ENCODE assay signal across 1 cellular context in the genomic region with DNA sequence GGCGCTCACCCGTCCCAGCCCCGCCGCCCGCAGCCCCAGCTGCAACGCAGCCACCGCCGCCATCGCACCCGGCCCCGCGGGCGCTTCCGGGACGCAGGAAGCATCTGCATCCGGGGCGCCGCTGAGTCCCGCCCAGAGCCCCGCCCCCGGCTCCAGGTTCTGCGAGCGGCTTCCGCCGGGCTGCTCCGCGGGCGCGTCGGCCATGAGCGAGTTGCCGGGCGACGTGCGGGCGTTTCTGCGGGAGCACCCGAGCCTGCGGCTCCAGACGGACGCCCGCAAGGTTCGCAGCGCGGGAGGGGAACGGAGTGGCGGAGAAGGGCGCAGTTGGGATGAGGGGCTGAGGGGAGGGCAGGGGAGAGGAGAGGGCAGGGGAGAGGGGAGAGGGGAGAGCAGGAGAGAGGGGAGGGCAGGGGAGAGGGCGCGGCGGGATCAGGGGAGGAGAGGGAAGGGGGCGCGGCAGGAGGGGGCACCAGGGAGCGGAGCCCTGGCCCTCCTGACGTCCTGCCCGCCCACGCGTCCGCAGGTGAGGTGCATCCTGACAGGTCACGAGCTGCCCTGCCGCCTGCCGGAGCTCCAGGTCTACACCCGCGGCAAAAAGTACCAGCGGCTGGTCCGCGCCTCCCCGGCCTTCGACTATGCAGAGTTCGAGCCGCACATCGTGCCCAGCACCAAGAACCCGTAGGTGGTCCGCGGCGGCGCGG.
TF ChIP-seq lines count a peak whose summit lies in the region.

A gene with protein sequence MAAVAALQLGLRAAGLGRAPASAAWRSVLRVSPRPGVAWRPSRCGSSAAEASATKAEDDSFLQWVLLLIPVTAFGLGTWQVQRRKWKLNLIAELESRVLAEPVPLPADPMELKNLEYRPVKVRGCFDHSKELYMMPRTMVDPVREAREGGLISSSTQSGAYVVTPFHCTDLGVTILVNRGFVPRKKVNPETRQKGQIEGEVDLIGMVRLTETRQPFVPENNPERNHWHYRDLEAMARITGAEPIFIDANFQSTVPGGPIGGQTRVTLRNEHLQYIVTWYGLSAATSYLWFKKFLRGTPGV (minus strand): TSS at position 97 of the 701 bp plus-strand sequence. CDS start 34 bp downstream, at position 63.
A gene (plus strand): TSS at position 160 of the 701 bp plus-strand sequence. CDS start 43 bp downstream, at position 203.

TF ChIP-seq in HepG2, 621 proteins besides CTCF, POLR2A, EP300 and RAD21 (continues in another document):
- TF ChIP-seq, protein P1, sequence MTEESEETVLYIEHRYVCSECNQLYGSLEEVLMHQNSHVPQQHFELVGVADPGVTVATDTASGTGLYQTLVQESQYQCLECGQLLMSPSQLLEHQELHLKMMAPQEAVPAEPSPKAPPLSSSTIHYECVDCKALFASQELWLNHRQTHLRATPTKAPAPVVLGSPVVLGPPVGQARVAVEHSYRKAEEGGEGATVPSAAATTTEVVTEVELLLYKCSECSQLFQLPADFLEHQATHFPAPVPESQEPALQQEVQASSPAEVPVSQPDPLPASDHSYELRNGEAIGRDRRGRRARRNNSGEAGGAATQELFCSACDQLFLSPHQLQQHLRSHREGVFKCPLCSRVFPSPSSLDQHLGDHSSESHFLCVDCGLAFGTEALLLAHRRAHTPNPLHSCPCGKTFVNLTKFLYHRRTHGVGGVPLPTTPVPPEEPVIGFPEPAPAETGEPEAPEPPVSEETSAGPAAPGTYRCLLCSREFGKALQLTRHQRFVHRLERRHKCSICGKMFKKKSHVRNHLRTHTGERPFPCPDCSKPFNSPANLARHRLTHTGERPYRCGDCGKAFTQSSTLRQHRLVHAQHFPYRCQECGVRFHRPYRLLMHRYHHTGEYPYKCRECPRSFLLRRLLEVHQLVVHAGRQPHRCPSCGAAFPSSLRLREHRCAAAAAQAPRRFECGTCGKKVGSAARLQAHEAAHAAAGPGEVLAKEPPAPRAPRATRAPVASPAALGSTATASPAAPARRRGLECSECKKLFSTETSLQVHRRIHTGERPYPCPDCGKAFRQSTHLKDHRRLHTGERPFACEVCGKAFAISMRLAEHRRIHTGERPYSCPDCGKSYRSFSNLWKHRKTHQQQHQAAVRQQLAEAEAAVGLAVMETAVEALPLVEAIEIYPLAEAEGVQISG (CRISPR knock-in tag; IDR thresholded peaks at IDR 0.05): peak; percentile 58; the same call in 1 of the 2 replicates
- 0 out of 2 replicates have a peak, but pooled peaks have one; percentile 40 for TF ChIP-seq ZMAT3 (CRISPR knock-in tag; conservative IDR thresholded peaks at IDR 0.05)
- peak; percentile 90 for TF ChIP-seq GATAD1 (CRISPR knock-in tag; IDR thresholded peaks at IDR 0.05)
- no peak for TF ChIP-seq ZNF550 (CRISPR knock-in tag; IDR thresholded peaks at IDR 0.05; ENCODE audit: borderline replicate concordance)
- TF ChIP-seq, protein P2, sequence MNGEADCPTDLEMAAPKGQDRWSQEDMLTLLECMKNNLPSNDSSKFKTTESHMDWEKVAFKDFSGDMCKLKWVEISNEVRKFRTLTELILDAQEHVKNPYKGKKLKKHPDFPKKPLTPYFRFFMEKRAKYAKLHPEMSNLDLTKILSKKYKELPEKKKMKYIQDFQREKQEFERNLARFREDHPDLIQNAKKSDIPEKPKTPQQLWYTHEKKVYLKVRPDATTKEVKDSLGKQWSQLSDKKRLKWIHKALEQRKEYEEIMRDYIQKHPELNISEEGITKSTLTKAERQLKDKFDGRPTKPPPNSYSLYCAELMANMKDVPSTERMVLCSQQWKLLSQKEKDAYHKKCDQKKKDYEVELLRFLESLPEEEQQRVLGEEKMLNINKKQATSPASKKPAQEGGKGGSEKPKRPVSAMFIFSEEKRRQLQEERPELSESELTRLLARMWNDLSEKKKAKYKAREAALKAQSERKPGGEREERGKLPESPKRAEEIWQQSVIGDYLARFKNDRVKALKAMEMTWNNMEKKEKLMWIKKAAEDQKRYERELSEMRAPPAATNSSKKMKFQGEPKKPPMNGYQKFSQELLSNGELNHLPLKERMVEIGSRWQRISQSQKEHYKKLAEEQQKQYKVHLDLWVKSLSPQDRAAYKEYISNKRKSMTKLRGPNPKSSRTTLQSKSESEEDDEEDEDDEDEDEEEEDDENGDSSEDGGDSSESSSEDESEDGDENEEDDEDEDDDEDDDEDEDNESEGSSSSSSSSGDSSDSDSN (CRISPR knock-in tag; IDR thresholded peaks at IDR 0.05): peak; percentile 53
- TF ChIP-seq ZNF556 (CRISPR knock-in tag; IDR thresholded peaks at IDR 0.05; ENCODE audit: borderline replicate concordance): 0 out of 2 replicates have a peak, but pooled peaks have one; percentile 16
- TF ChIP-seq, protein P3, sequence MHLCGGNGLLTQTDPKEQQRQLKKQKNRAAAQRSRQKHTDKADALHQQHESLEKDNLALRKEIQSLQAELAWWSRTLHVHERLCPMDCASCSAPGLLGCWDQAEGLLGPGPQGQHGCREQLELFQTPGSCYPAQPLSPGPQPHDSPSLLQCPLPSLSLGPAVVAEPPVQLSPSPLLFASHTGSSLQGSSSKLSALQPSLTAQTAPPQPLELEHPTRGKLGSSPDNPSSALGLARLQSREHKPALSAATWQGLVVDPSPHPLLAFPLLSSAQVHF (CRISPR knock-in tag; IDR thresholded peaks at IDR 0.05): no peak
- TF ChIP-seq LCORL (IDR thresholded peaks at IDR 0.05): no peak
- TF ChIP-seq LCORL (CRISPR knock-in tag; IDR thresholded peaks at IDR 0.05): peak; percentile 47; the same call in 1 of the 2 replicates
- no peak for TF ChIP-seq SMAD9 (CRISPR knock-in tag; IDR thresholded peaks at IDR 0.05)
- peak; percentile 87 for TF ChIP-seq THAP11 (CRISPR knock-in tag; IDR thresholded peaks at IDR 0.05)
- TF ChIP-seq ZMYM4 (CRISPR knock-in tag; IDR thresholded peaks at IDR 0.05): peak; percentile 30; the same call in 1 of the 2 replicates
- TF ChIP-seq, protein P4, sequence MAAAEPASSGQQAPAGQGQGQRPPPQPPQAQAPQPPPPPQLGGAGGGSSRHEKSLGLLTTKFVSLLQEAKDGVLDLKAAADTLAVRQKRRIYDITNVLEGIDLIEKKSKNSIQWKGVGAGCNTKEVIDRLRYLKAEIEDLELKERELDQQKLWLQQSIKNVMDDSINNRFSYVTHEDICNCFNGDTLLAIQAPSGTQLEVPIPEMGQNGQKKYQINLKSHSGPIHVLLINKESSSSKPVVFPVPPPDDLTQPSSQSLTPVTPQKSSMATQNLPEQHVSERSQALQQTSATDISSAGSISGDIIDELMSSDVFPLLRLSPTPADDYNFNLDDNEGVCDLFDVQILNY (CRISPR knock-in tag; conservative IDR thresholded peaks at IDR 0.05): no peak
- TF ChIP-seq, protein P5, sequence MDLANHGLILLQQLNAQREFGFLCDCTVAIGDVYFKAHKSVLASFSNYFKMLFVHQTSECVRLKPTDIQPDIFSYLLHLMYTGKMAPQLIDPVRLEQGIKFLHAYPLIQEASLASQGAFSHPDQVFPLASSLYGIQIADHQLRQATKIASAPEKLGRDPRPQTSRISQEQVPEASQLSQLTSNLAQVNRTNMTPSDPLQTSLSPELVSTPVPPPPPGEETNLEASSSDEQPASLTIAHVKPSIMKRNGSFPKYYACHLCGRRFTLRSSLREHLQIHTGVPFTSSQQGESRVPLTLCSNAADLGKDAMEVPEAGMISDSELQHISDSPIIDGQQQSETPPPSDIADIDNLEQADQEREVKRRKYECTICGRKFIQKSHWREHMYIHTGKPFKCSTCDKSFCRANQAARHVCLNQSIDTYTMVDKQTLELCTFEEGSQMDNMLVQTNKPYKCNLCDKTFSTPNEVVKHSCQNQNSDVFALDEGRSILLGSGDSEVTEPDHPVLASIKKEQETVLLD (CRISPR knock-in tag; IDR thresholded peaks at IDR 0.05; ENCODE audit: low read depth): no peak
- no peak for TF ChIP-seq SRSF9 (IDR thresholded peaks at IDR 0.05; ENCODE audit: borderline replicate concordance, insufficient read depth, low read depth, low read length, poor library complexity, severe bottlenecking)
- TF ChIP-seq KAT7 (CRISPR knock-in tag; IDR thresholded peaks at IDR 0.05; ENCODE audit: borderline replicate concordance): 0 out of 2 replicates have a peak, but pooled peaks have one; percentile 65
- TF ChIP-seq, protein P6, sequence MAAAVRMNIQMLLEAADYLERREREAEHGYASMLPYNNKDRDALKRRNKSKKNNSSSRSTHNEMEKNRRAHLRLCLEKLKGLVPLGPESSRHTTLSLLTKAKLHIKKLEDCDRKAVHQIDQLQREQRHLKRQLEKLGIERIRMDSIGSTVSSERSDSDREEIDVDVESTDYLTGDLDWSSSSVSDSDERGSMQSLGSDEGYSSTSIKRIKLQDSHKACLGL (CRISPR knock-in tag; IDR thresholded peaks at IDR 0.05): peak; percentile 16; the same call in 1 of the 2 replicates
- TF ChIP-seq NFKB2 (CRISPR knock-in tag; IDR thresholded peaks at IDR 0.05; ENCODE audit: borderline replicate concordance): peak; percentile 25; the same call in 1 of the 2 replicates
- TF ChIP-seq GABPB1 (CRISPR knock-in tag; IDR thresholded peaks at IDR 0.05): peak; percentile 93
- TF ChIP-seq, protein P7, sequence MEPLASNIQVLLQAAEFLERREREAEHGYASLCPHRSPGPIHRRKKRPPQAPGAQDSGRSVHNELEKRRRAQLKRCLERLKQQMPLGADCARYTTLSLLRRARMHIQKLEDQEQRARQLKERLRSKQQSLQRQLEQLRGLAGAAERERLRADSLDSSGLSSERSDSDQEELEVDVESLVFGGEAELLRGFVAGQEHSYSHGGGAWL (CRISPR knock-in tag; IDR thresholded peaks at IDR 0.05): peak; percentile 16; the same call in 1 of the 2 replicates
- TF ChIP-seq MBD4 (IDR thresholded peaks at IDR 0.05; ENCODE audit: borderline replicate concordance, low read length): no peak
- TF ChIP-seq ZNF724P (CRISPR knock-in tag; IDR thresholded peaks at IDR 0.05; ENCODE audit: borderline replicate concordance): peak; percentile 41; the same call in 1 of the 2 replicates
- TF ChIP-seq, protein P8, sequence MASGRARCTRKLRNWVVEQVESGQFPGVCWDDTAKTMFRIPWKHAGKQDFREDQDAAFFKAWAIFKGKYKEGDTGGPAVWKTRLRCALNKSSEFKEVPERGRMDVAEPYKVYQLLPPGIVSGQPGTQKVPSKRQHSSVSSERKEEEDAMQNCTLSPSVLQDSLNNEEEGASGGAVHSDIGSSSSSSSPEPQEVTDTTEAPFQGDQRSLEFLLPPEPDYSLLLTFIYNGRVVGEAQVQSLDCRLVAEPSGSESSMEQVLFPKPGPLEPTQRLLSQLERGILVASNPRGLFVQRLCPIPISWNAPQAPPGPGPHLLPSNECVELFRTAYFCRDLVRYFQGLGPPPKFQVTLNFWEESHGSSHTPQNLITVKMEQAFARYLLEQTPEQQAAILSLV (CRISPR knock-in tag; IDR thresholded peaks at IDR 0.05; ENCODE audit: borderline replicate concordance): peak; percentile 33; the same call in 1 of the 2 replicates
- TF ChIP-seq, protein P9, sequence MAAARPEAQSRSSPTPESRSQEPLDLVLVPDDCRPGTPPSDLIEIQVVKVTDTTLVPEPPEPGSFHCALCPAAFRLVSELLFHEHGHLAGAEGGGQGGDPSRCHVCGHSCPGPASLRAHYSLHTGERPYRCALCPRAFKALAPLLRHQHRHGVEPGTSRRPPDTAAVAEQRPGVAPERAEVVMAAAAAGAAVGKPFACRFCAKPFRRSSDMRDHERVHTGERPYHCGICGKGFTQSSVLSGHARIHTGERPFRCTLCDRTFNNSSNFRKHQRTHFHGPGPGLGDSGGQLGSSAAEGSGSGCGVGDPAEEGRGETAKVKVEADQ (CRISPR knock-in tag; IDR thresholded peaks at IDR 0.05; ENCODE audit: borderline replicate concordance): no peak
- TF ChIP-seq, protein P10, sequence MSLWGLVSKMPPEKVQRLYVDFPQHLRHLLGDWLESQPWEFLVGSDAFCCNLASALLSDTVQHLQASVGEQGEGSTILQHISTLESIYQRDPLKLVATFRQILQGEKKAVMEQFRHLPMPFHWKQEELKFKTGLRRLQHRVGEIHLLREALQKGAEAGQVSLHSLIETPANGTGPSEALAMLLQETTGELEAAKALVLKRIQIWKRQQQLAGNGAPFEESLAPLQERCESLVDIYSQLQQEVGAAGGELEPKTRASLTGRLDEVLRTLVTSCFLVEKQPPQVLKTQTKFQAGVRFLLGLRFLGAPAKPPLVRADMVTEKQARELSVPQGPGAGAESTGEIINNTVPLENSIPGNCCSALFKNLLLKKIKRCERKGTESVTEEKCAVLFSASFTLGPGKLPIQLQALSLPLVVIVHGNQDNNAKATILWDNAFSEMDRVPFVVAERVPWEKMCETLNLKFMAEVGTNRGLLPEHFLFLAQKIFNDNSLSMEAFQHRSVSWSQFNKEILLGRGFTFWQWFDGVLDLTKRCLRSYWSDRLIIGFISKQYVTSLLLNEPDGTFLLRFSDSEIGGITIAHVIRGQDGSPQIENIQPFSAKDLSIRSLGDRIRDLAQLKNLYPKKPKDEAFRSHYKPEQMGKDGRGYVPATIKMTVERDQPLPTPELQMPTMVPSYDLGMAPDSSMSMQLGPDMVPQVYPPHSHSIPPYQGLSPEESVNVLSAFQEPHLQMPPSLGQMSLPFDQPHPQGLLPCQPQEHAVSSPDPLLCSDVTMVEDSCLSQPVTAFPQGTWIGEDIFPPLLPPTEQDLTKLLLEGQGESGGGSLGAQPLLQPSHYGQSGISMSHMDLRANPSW (CRISPR knock-in tag; IDR thresholded peaks at IDR 0.05; ENCODE audit: borderline replicate concordance): no peak
- TF ChIP-seq ZNF30 (CRISPR knock-in tag; IDR thresholded peaks at IDR 0.05): no peak
- peak; percentile 43 for TF ChIP-seq MED8 (CRISPR knock-in tag; IDR thresholded peaks at IDR 0.05; ENCODE audit: insufficient replicate concordance)
- no peak for TF ChIP-seq NONO (IDR thresholded peaks at IDR 0.05)
- 0 out of 2 replicates have a peak, but pooled peaks have one; percentile 37 for TF ChIP-seq NONO (CRISPR knock-in tag; conservative IDR thresholded peaks at IDR 0.05)
- TF ChIP-seq ZNF343 (CRISPR knock-in tag; IDR thresholded peaks at IDR 0.05): peak; percentile 55; the same call in 1 of the 2 replicates
- TF ChIP-seq ZNF607 (CRISPR knock-in tag; IDR thresholded peaks at IDR 0.05; ENCODE audit: borderline replicate concordance): 0 out of 2 replicates have a peak, but pooled peaks have one; percentile 39
- TF ChIP-seq PHF21A (CRISPR knock-in tag; IDR thresholded peaks at IDR 0.05): 0 out of 2 replicates have a peak, but pooled peaks have one; percentile 32
- TF ChIP-seq KLF12 (CRISPR knock-in tag; IDR thresholded peaks at IDR 0.05; ENCODE audit: borderline replicate concordance): 0 out of 2 replicates have a peak, but pooled peaks have one; percentile 20
- peak; percentile 57 for TF ChIP-seq SPEN (CRISPR knock-in tag; IDR thresholded peaks at IDR 0.05; ENCODE audit: low read depth)
- TF ChIP-seq ZSCAN25 (CRISPR knock-in tag; IDR thresholded peaks at IDR 0.05): peak; percentile 99
- peak; percentile 97 for TF ChIP-seq ZSCAN20 (CRISPR knock-in tag; IDR thresholded peaks at IDR 0.05; ENCODE audit: borderline replicate concordance)
- no peak for TF ChIP-seq HNRNPUL1 (IDR thresholded peaks at IDR 0.05; ENCODE audit: low read depth, low read length)
- TF ChIP-seq PRPF4 (IDR thresholded peaks at IDR 0.05; ENCODE audit: low read depth, low read length, poor library complexity, severe bottlenecking): no peak
- 0 out of 2 replicates have a peak, but pooled peaks have one; percentile 36 for TF ChIP-seq ZFP41 (CRISPR knock-in tag; IDR thresholded peaks at IDR 0.05; ENCODE audit: borderline replicate concordance)
- TF ChIP-seq FOXJ3 (CRISPR knock-in tag; IDR thresholded peaks at IDR 0.05; ENCODE audit: borderline replicate concordance): no peak
- peak in 1 of 2 experiments; percentile 7; a peak in 1 of 4 replicates for TF ChIP-seq KLF16 (CRISPR knock-in tag; IDR thresholded peaks at IDR 0.05)
